ENCODE assay signal across 9 cellular contexts in genomic region chr4:186726440-186727148, GRCh38. TPM values are rescaled to one million over a fixed set of nuclear protein-coding genes. Genes with fewer than 3 reads are reported as not detected.
DNase-seq lines count a peak whose midpoint lies in the region; ATAC-seq and TF ChIP-seq lines count a peak whose summit lies in the region.
"Had no signal": no experiment of that assay in that cellular context is flagged by ENCODE, and none has a peak within 500 bp of the region (broad histone marks: within the 10 kb centered on the region; RNA-seq: fewer than 3 reads in every experiment).

No MANE protein-coding gene starts in this region.

- 1% methylated on average over 80 of the region's 80 CpGs for WGBS in liver
- under 1% methylated on average over 14 of the region's 80 CpGs for WGBS in suprapubic skin

- H3K9me3 ChIP-seq in PC-3 (ENCODE audit: low read length), result no peaks in the 10 kb centered on the region
- H3K9me3 ChIP-seq in liver (ENCODE audit: control insufficient read depth in 4 of 4, low read length in 3 of 4), result no peaks in the 10 kb centered on the region
- H3K9me3 ChIP-seq in suprapubic skin, result no peaks in the 10 kb centered on the region

- ATAC-seq in PC-3 (peak; percentile 16), GM19035 (IDR thresholded peaks at IDR 0.05; ENCODE audit: unreplicated experiment) (no peak)

- peak; percentile 64 to 69 for TF ChIP-seq RAD21 in liver (IDR thresholded peaks at IDR 0.05)

- H3F3A ChIP-seq in PC-3 (ENCODE audit: low read length, unreplicated experiment), result no peaks in the 10 kb centered on the region

- H3K9ac ChIP-seq in PC-3 (ENCODE audit: low read length) (peak overlapping the region; percentile 87), liver (ENCODE audit: low read depth in 1 of 2, low read length in 2 of 2) (peak overlapping the region; percentile 63 to 84)

- peaks cover 46% of the 10 kb centered on the region for H3K79me2 ChIP-seq in PC-3 (ENCODE audit: low read length)

- intact Hi-C loops in PC-3 (cut with micrococcal nuclease), result loop anchor here (1.0 to 10.0 kb wide), 4 partner anchors 537 to 881 kb away; no protein-coding TSS in a partner anchor

- no peaks in the 10 kb centered on the region for H3K27me3 ChIP-seq in PC-3 (ENCODE audit: low read length)
- no peaks in the 10 kb centered on the region for H3K27me3 ChIP-seq in liver (ENCODE audit: control insufficient read depth in 4 of 4, insufficient read depth in 4 of 4, low read length in 3 of 4)
- H3K27me3 ChIP-seq in suprapubic skin, result peaks cover 12% of the 10 kb centered on the region

- H3K4me1 ChIP-seq in PC-3 (ENCODE audit: insufficient read depth, low read length), result peaks cover 29% of the 10 kb centered on the region
- peaks cover 3 to 35% (median 23%) of the 10 kb centered on the region in 4 donors for H3K4me1 ChIP-seq in liver (ENCODE audit: control insufficient read depth in 4 of 4, insufficient read depth in 4 of 4, low read length in 3 of 4)
- H3K4me1 ChIP-seq in suprapubic skin, result peaks cover 40% of the 10 kb centered on the region

- H4K20me1 ChIP-seq in PC-3 (ENCODE audit: low read length), result peaks cover 13% of the 10 kb centered on the region; the same call in 1 of the 2 replicates

- H3K36me3 ChIP-seq in PC-3 (ENCODE audit: low read depth, low read length) (no peaks in the 10 kb centered on the region), liver (ENCODE audit: control insufficient read depth in 4 of 4, insufficient read depth in 3 of 4, low read depth in 1 of 4, low read length in 3 of 4) (no peaks in the 10 kb centered on the region), suprapubic skin (no peaks in the 10 kb centered on the region)

- peak overlapping the region; percentile 87 for H2AFZ ChIP-seq in PC-3 (ENCODE audit: low read length)

- peak overlapping the region; percentile 50 for H3K27ac Mint-ChIP-seq in activated CD4-positive, alpha-beta T cell treated with anti-CD3 and anti-CD28 coated beads, Interleukin-2, amount 10 ng/mL, durations not matched to agents 7 days and 5 days
- H3K27ac Mint-ChIP-seq: dendritic cell treated with granulocyte-macrophage colony-stimulating factor and Interleukin-4, amounts not matched to agents 40 ng/mL and 50 ng/mL, for 4 days had no signal

- H3K4me3 Mint-ChIP-seq in activated CD4-positive, alpha-beta T cell treated with anti-CD3 and anti-CD28 coated beads, Interleukin-2, amount 10 ng/mL, durations not matched to agents 7 days and 5 days, result peak overlapping the region; percentile 51
- H3K4me3 Mint-ChIP-seq: dendritic cell treated with granulocyte-macrophage colony-stimulating factor and Interleukin-4, amounts not matched to agents 40 ng/mL and 50 ng/mL, for 4 days had no signal

- H3K27me3 Mint-ChIP-seq in activated CD4-positive, alpha-beta T cell treated with anti-CD3 and anti-CD28 coated beads, Interleukin-2, amount 10 ng/mL, durations not matched to agents 7 days and 5 days, result peaks cover 53% of the 10 kb centered on the region

- peak overlapping the region; percentile 96 for H3K4me3 ChIP-seq in PC-3 (ENCODE audit: low read length)
- H3K4me3 ChIP-seq in liver (ENCODE audit: low read depth in 1 of 3, low read length in 3 of 3), result peak overlapping the region; percentile 68 to 88 (median 74)
- H3K4me3 ChIP-seq in suprapubic skin, result peak overlapping the region; percentile 95

- H3K4me2 ChIP-seq in PC-3 (ENCODE audit: low read length), result peak overlapping the region; percentile 97

- 0 out of 2 replicates have a peak, but pooled peaks have one; percentile 13 for TF ChIP-seq CTCF in PC-3 (conservative IDR thresholded peaks at IDR 0.05; ENCODE audit: low read depth, low read length)
- peak; percentile 6 for TF ChIP-seq CTCF in liver (IDR thresholded peaks at IDR 0.05; ENCODE audit: low read depth, low read length, missing input control)
- TF ChIP-seq CTCF in suprapubic skin (IDR thresholded peaks at IDR 0.05), result no peak

- H3K9me3 Mint-ChIP-seq in activated CD4-positive, alpha-beta T cell treated with anti-CD3 and anti-CD28 coated beads, Interleukin-2, amount 10 ng/mL, durations not matched to agents 7 days and 5 days, result peaks cover under 1% of the 10 kb centered on the region
- H3K9me3 Mint-ChIP-seq: dendritic cell treated with granulocyte-macrophage colony-stimulating factor and Interleukin-4, amounts not matched to agents 40 ng/mL and 50 ng/mL, for 4 days had no signal

- POLR2A ChIA-PET in activated CD4-positive, alpha-beta T cell treated with anti-CD3 and anti-CD28 coated beads, Interleukin-2, amount 10 ng/mL, durations not matched to agents 7 days and 5 days (lab: Charles Lee), result no interaction called here
- POLR2A ChIA-PET in PC-3 (lab: Charles Lee; ENCODE audit: unreplicated experiment), result interaction anchor here (0.6 kb wide), 1 partner anchor 55 kb away, joined by 3 read pairs; no protein-coding TSS in a partner anchor

- TF ChIP-seq POLR2A in suprapubic skin (IDR thresholded peaks at IDR 0.05), result peak in 1 of 2 donors; percentile 28

- H3K4me1 Mint-ChIP-seq in activated CD4-positive, alpha-beta T cell treated with anti-CD3 and anti-CD28 coated beads, Interleukin-2, amount 10 ng/mL, durations not matched to agents 7 days and 5 days, result peaks cover 18% of the 10 kb centered on the region

- no peak for DNase-seq in activated CD4-positive, alpha-beta T cell treated with anti-CD3 and anti-CD28 coated beads, Interleukin-2, amount 10 ng/mL, durations not matched to agents 7 days and 5 days
- DNase-seq in activated CD4-positive, alpha-beta T cell treated with anti-CD3 and anti-CD28 coated beads, Interleukin-2, amount 50 U/mL, for 1 hour, result no peak
- DNase-seq in PC-3, result peak; percentile 68
- peak; percentile 47 for DNase-seq in dedifferentiated amniotic fluid mesenchymal stem cell (ENCODE audit: extremely low spot score)
- DNase-seq in suprapubic skin (ENCODE audit: low spot score in 2 of 2), result peak in 1 of 2 donors; percentile 82
- DNase-seq in activated CD4-positive, CD25-positive, alpha-beta regulatory T cell (lab: John Stamatoyannopoulos, UW), result no peak

- CTCF ChIA-PET in activated CD4-positive, alpha-beta T cell treated with anti-CD3 and anti-CD28 coated beads, Interleukin-2, amount 10 ng/mL, durations not matched to agents 7 days and 5 days (lab: Charles Lee), result no interaction called here
- CTCF ChIA-PET in PC-3 (lab: Charles Lee), result interaction anchor here (1.5 kb wide), 1 partner anchor 57 kb away, joined by 6 read pairs; no protein-coding TSS in a partner anchor

- H3K9me2 ChIP-seq in PC-3 (replicated peaks; ENCODE audit: low read length), result no peaks in the 10 kb centered on the region

- peak overlapping the region; percentile 90 for H3K27ac ChIP-seq in PC-3 (ENCODE audit: low read length)
- peak overlapping the region; percentile 75 to 77 for H3K27ac ChIP-seq in liver (ENCODE audit: low read depth in 1 of 2, low read length in 2 of 2)
- H3K27ac ChIP-seq in suprapubic skin, result peak overlapping the region; percentile 93

- no peak for TF ChIP-seq EP300 in suprapubic skin (IDR thresholded peaks at IDR 0.05)

- no TSS peak for BruUV-seq in PC-3 (replicated peaks; lab: Mats Ljungman, UMichigan)

- H3K36me3 Mint-ChIP-seq in activated CD4-positive, alpha-beta T cell treated with anti-CD3 and anti-CD28 coated beads, Interleukin-2, amount 10 ng/mL, durations not matched to agents 7 days and 5 days (ENCODE audit: low read depth), result peaks cover 8% of the 10 kb centered on the region

TF ChIP-seq in liver, 16 proteins besides CTCF, POLR2A, EP300 and RAD21:
- TF ChIP-seq, protein P1, sequence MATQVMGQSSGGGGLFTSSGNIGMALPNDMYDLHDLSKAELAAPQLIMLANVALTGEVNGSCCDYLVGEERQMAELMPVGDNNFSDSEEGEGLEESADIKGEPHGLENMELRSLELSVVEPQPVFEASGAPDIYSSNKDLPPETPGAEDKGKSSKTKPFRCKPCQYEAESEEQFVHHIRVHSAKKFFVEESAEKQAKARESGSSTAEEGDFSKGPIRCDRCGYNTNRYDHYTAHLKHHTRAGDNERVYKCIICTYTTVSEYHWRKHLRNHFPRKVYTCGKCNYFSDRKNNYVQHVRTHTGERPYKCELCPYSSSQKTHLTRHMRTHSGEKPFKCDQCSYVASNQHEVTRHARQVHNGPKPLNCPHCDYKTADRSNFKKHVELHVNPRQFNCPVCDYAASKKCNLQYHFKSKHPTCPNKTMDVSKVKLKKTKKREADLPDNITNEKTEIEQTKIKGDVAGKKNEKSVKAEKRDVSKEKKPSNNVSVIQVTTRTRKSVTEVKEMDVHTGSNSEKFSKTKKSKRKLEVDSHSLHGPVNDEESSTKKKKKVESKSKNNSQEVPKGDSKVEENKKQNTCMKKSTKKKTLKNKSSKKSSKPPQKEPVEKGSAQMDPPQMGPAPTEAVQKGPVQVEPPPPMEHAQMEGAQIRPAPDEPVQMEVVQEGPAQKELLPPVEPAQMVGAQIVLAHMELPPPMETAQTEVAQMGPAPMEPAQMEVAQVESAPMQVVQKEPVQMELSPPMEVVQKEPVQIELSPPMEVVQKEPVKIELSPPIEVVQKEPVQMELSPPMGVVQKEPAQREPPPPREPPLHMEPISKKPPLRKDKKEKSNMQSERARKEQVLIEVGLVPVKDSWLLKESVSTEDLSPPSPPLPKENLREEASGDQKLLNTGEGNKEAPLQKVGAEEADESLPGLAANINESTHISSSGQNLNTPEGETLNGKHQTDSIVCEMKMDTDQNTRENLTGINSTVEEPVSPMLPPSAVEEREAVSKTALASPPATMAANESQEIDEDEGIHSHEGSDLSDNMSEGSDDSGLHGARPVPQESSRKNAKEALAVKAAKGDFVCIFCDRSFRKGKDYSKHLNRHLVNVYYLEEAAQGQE (IDR thresholded peaks at IDR 0.05), result no peak
- TF ChIP-seq FOXA1 (IDR thresholded peaks at IDR 0.05) (no peak), JUND (IDR thresholded peaks at IDR 0.05) (peak in 1 of 2 donors; percentile 30), GABPA (IDR thresholded peaks at IDR 0.05 in 1 of 2, conservative IDR thresholded peaks at IDR 0.05 in 1 of 2) (no peak), RXRA (IDR thresholded peaks at IDR 0.05) (no peak)

RNA-seq across cellular contexts. Expression of gene FAT1, which starts 2.9 kb away (rescaled TPM):
- total RNA-seq in activated CD4-positive, alpha-beta T cell treated with anti-CD3 and anti-CD28 coated beads, Interleukin-2, amount 10 ng/mL, durations not matched to agents 7 days and 5 days, result under 1 TPM; 0.27 to 0.30 TPM
- total RNA-seq in PC-3 (2014; rRNA removed), result 91.1 and 92.4 TPM in 2 replicates
- 10 to 100 TPM; 44.4 to 48.0 TPM for total RNA-seq in liver
- polyA plus RNA-seq in liver, result 10 to 100 TPM in 1 of 2 donors, 1 to 10 TPM in 1; 10.0 to 15.6 TPM
- total RNA-seq in suprapubic skin, result 100 to 1,000 TPM in 3 of 4 donors, 10 to 100 TPM in 1; 91.2 to 133 (median 105) TPM

Comparison
In these comparisons a context has a peak if more than half of its experiments do, and no peak if none do; other contexts are left out.
1. DNase-seq: peak in PC-3 (single experiment) and dedifferentiated amniotic fluid mesenchymal stem cell (single experiment); none in activated CD4-positive, alpha-beta T cell treated with anti-CD3 and anti-CD28 coated beads, Interleukin-2, amount 10 ng/mL, durations not matched to agents 7 days and 5 days (single experiment), activated CD4-positive, alpha-beta T cell treated with anti-CD3 and anti-CD28 coated beads, Interleukin-2, amount 50 U/mL, for 1 hour (single experiment) and activated CD4-positive, CD25-positive, alpha-beta regulatory T cell (0 of 4).
2. CTCF ChIP-seq: peak in PC-3 (single experiment) and liver (single experiment); none in suprapubic skin (0 of 2).
3. RNA of gene FAT1, which starts 2.9 kb away (total RNA-seq): 91.2 to 133 TPM in suprapubic skin, 91.1 to 92.4 TPM in PC-3 and 44.4 to 48.0 TPM in liver; 0.27 to 0.30 TPM in activated CD4-positive, alpha-beta T cell treated with anti-CD3 and anti-CD28 coated beads, Interleukin-2, amount 10 ng/mL, durations not matched to agents 7 days and 5 days; every median in the first group is over 10 times any median in the second.
4. Peak in every context shown above with its lines, with median percentiles within 50 percentile points of each other: H3K27ac ChIP-seq and H3K4me3 ChIP-seq.